7 cellular contexts compared by ENCODE assay signal in genomic region chr9:27033815-27034403, GRCh38. TPM values are rescaled to one million over a fixed set of nuclear protein-coding genes. Genes with fewer than 3 reads are reported as not detected.
DNase-seq lines count a peak whose midpoint lies in the region; ATAC-seq and TF ChIP-seq lines count a peak whose summit lies in the region.

No MANE protein-coding gene starts in this region.

- 10% methylated on average over 4 of the region's 4 CpGs for WGBS in smooth muscle cell (ENCODE audit: low lambda C conversion rate)

- peak overlapping the region; percentile 46 for H3K4me2 ChIP-seq in smooth muscle cell

- no peaks in the 10 kb centered on the region for H3K9me3 ChIP-seq in smooth muscle cell (replicated peaks; ENCODE audit: low read depth)

- ATAC-seq in GM21447 (IDR thresholded peaks at IDR 0.05; ENCODE audit: unreplicated experiment) = peak; percentile 90

- no peaks in the 10 kb centered on the region for H3F3A ChIP-seq in smooth muscle cell (ENCODE audit: low read depth)

- no peaks in the 10 kb centered on the region for H4K20me1 ChIP-seq in smooth muscle cell (ENCODE audit: low read depth)

- no peaks in the 10 kb centered on the region for H3K4me1 ChIP-seq in smooth muscle cell (ENCODE audit: low read depth)

- H3K9ac ChIP-seq in smooth muscle cell (ENCODE audit: low read depth) = no peak overlapping the region

- H2AFZ ChIP-seq in smooth muscle cell (ENCODE audit: low read depth) = no peak overlapping the region

- DNase-seq in GM04503 (ENCODE audit: low read depth) = peak; percentile 0
- DNase-seq in HT-29 (ENCODE audit: low spot score) = peak; percentile 93
- DNase-seq in RPMI8226 = peak; percentile 53
- DNase-seq in amniotic epithelial cell (ENCODE audit: low read depth) = peak; percentile 42
- peak; percentile 47 for DNase-seq in hepatic stellate cell (ENCODE audit: low spot score)
- peak; percentile 5 for DNase-seq in smooth muscle cell (lab: John Stamatoyannopoulos, UW; ENCODE audit: unreplicated experiment)

- no peaks in the 10 kb centered on the region for H3K36me3 ChIP-seq in smooth muscle cell (ENCODE audit: low read depth)

- H3K4me3 ChIP-seq in smooth muscle cell = no peak overlapping the region

- TF ChIP-seq CTCF in smooth muscle cell (IDR thresholded peaks at IDR 0.05; ENCODE audit: borderline replicate concordance, insufficient read depth, poor library complexity, severe bottlenecking) = peak; percentile 94

- no peaks in the 10 kb centered on the region for H3K79me2 ChIP-seq in smooth muscle cell (ENCODE audit: low read depth)

- no peaks in the 10 kb centered on the region for H3K27me3 ChIP-seq in smooth muscle cell (ENCODE audit: low read depth)

- no peak overlapping the region for H3K27ac ChIP-seq in smooth muscle cell (ENCODE audit: low read depth)

RNA-seq across cellular contexts. Expression of gene LRRC19, which starts 28.4 kb away (rescaled TPM):
- 0.08 TPM in 1 of 2 replicates, not detected in the other for total RNA-seq in HT-29 (2014; rRNA removed; shearing (Covaris generic))
- total RNA-seq in smooth muscle cell = not detected in 2 replicates
- polyA plus RNA-seq in smooth muscle cell = 0.06 and 0.26 TPM in 2 replicates

Comparison
In these comparisons a context has a peak if more than half of its experiments do, and no peak if none do; other contexts are left out.
1. DNase-seq: peak in every context shown above with its lines; median percentile 93 in HT-29; 53 in RPMI8226; 47 in hepatic stellate cell; 42 in amniotic epithelial cell; 5 in smooth muscle cell; 0 in GM04503.